Comparison of ENCODE assay signal across 11 cellular contexts in the genomic region with DNA sequence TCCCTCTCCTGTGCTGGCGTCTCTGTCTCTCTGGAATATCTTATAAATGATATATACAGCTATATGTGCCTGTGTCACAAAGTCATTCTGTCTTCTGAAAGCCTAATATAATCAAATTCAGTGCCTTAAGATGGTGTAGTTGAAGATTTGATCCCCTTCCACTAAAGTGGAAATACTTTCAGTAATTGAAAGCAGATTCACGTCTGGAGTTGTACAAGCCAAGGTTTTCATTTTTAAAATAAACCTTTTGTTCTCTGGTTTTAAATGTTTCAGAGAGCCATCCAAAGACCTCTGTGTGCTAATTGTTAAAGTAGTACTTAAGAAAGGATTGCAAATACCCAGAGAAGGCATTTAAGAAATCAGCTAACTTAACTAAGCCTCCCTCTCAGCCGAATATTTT.
DNase-seq lines count a peak whose midpoint lies in the region; ATAC-seq and TF ChIP-seq lines count a peak whose summit lies in the region.
"Had no signal": no experiment of that assay in that cellular context is flagged by ENCODE, and none has a peak within 500 bp of the region (broad histone marks: within the 10 kb centered on the region; RNA-seq: fewer than 3 reads in every experiment).

No MANE protein-coding gene starts in this region.

- intact Hi-C loops in activated CD4-positive, alpha-beta T cell treated with anti-CD3 and anti-CD28 coated beads for 36 hours (cut with DNase I, micrococcal nuclease): loop anchor here in 1 of 2 experiments (10.0 kb wide), 1 partner anchor 305 kb away; no protein-coding TSS in a partner anchor
- intact Hi-C loops in stomach (cut with DNase I; ENCODE audit: low total_unique reads): no loop called here

- POLR2A ChIA-PET in activated CD4-positive, alpha-beta T cell treated with anti-CD3 and anti-CD28 coated beads for 36 hours (lab: Charles Lee): no interaction called here

- DNase-seq in activated CD4-positive, alpha-beta T cell treated with anti-CD3 and anti-CD28 coated beads for 36 hours: no peak
- no peak for DNase-seq in activated CD4-positive, alpha-beta T cell treated with anti-CD3 and anti-CD28 coated beads for 48 hours
- DNase-seq in activated naive CD8-positive, alpha-beta T cell treated with anti-CD3 and anti-CD28 coated beads for 36 hours: no peak
- DNase-seq in stomach (no peak), GM19240 (ENCODE audit: insufficient read length, low spot score) (no peak), HUDEP-2 (lab: John Stamatoyannopoulos, UW; ENCODE audit: unreplicated experiment in 76 of 76) (no peak)
- DNase-seq: activated effector memory CD4-positive, alpha-beta T cell treated with Interleukin-2 at 50 U/mL for 16 hours; AML-193; substantia nigra had no signal

- H3K4me3 ChIP-seq in iPS-11a (ENCODE audit: low read depth, low read length) (peak overlapping the region; percentile 62), stomach (peak overlapping the region in 3 of 4 donors; percentile 60 to 68 (median 67))

- H3K27ac ChIP-seq in stomach: peak overlapping the region in 1 of 5 donors; percentile 83

- peak overlapping the region; percentile 30 for H3K4me3 Mint-ChIP-seq in activated CD4-positive, alpha-beta T cell treated with anti-CD3 and anti-CD28 coated beads for 36 hours
- H3K4me3 Mint-ChIP-seq in activated naive CD8-positive, alpha-beta T cell treated with anti-CD3 and anti-CD28 coated beads for 36 hours: peak overlapping the region; percentile 69

- no peak for ATAC-seq in activated CD4-positive, alpha-beta T cell treated with anti-CD3 and anti-CD28 coated beads for 36 hours
- no peak for ATAC-seq in HG02610 (IDR thresholded peaks at IDR 0.05; ENCODE audit: unreplicated experiment)

- TF ChIP-seq EP300 in stomach (IDR thresholded peaks at IDR 0.05): no peak

- peaks cover 16% of the 10 kb centered on the region for H3K4me1 Mint-ChIP-seq in activated CD4-positive, alpha-beta T cell treated with anti-CD3 and anti-CD28 coated beads for 36 hours
- peaks cover 13% of the 10 kb centered on the region for H3K4me1 Mint-ChIP-seq in activated naive CD8-positive, alpha-beta T cell treated with anti-CD3 and anti-CD28 coated beads for 36 hours

- no peaks in the 10 kb centered on the region for H3K9me3 ChIP-seq in stomach

- no peak overlapping the region for H3K27ac Mint-ChIP-seq in activated CD4-positive, alpha-beta T cell treated with anti-CD3 and anti-CD28 coated beads for 36 hours
- no peak overlapping the region for H3K27ac Mint-ChIP-seq in activated naive CD8-positive, alpha-beta T cell treated with anti-CD3 and anti-CD28 coated beads for 36 hours

- TF ChIP-seq CTCF in stomach (IDR thresholded peaks at IDR 0.05): no peak

- TF ChIP-seq POLR2A in stomach (IDR thresholded peaks at IDR 0.05): no peak

- peaks cover 0 to 86% (median 61%) of the 10 kb centered on the region in 3 donors for H3K27me3 ChIP-seq in stomach

- H3K27me3 Mint-ChIP-seq in activated CD4-positive, alpha-beta T cell treated with anti-CD3 and anti-CD28 coated beads for 36 hours: peaks cover 57% of the 10 kb centered on the region
- H3K27me3 Mint-ChIP-seq in activated naive CD8-positive, alpha-beta T cell treated with anti-CD3 and anti-CD28 coated beads for 36 hours: peaks cover 77% of the 10 kb centered on the region

- no peaks in the 10 kb centered on the region for H3K9me3 Mint-ChIP-seq in activated CD4-positive, alpha-beta T cell treated with anti-CD3 and anti-CD28 coated beads for 36 hours (ENCODE audit: low read depth)
- peaks cover 3% of the 10 kb centered on the region for H3K9me3 Mint-ChIP-seq in activated naive CD8-positive, alpha-beta T cell treated with anti-CD3 and anti-CD28 coated beads for 36 hours

- peaks cover 16 to 24% (median 21%) of the 10 kb centered on the region in 4 donors for H3K4me1 ChIP-seq in stomach

- H3K36me3 ChIP-seq in stomach: no peaks in the 10 kb centered on the region

- CTCF ChIA-PET in activated CD4-positive, alpha-beta T cell treated with anti-CD3 and anti-CD28 coated beads for 36 hours (lab: Charles Lee): interaction anchor here (0.5 to 0.6 kb wide), 2 partner anchors 12 to 462 kb away, joined by 3 read pairs; no protein-coding TSS in a partner anchor

- no peaks in the 10 kb centered on the region for H3K36me3 Mint-ChIP-seq in activated CD4-positive, alpha-beta T cell treated with anti-CD3 and anti-CD28 coated beads for 36 hours (ENCODE audit: low read depth)
- H3K36me3 Mint-ChIP-seq in activated naive CD8-positive, alpha-beta T cell treated with anti-CD3 and anti-CD28 coated beads for 36 hours: peaks cover 1% of the 10 kb centered on the region

- WGBS in stomach, 5 donors: 10 to 19% (median 13%) methylated on average over 3 of the region's 3 CpGs
